8 cellular contexts compared by ENCODE assay signal in genomic region chr6:12010635-12011275, GRCh38. TPM values are rescaled to one million over a fixed set of nuclear protein-coding genes. Genes with fewer than 3 reads are reported as not detected.
A peak's percentile ranks its signal among the peaks of the same experiment; 100 is the strongest.
DNase-seq lines count a peak whose midpoint lies in the region; ATAC-seq and TF ChIP-seq lines count a peak whose summit lies in the region.

No MANE protein-coding gene starts in this region.

- TF ChIP-seq RAD21 in IMR-90 (IDR thresholded peaks at IDR 0.05; ENCODE audit: low read length) = peak; percentile 1; the same call in 1 of the 2 replicates

- intact Hi-C loops in IMR-90 (cut with micrococcal nuclease) (loop anchor here (1.0 to 5.0 kb wide), 10 partner anchors 93 to 426 kb away; no protein-coding TSS in a partner anchor), dorsolateral prefrontal cortex (cut with DNase I) (loop anchor here (5.0 to 10.0 kb wide), 3 partner anchors 144 to 306 kb away; no protein-coding TSS in a partner anchor)

- peak overlapping the region; percentile 91 for H2BK20ac ChIP-seq in IMR-90 (ENCODE audit: low read depth, low read length)

- H2AK5ac ChIP-seq in IMR-90 (ENCODE audit: low read depth, low read length) (peak overlapping the region; percentile 91; the same call in 1 of the 2 replicates), mesendoderm (ENCODE audit: low read length) (no peak overlapping the region)

- peak; percentile 36 for ATAC-seq in GM21723 (IDR thresholded peaks at IDR 0.05; ENCODE audit: unreplicated experiment)
- peak; percentile 2 for ATAC-seq in IMR-90 (ENCODE audit: low read depth)
- ATAC-seq in thoracic aorta (ENCODE audit: insufficient number of reproducible peaks, low FRiP score, low read depth) = peak; percentile 17

- peak; percentile 54 for DNase-seq in NK-92 treated with Interleukin-12 subunit alpha and Interleukin-12 subunit beta, amount 100 ng/mL, for 24 hours (lab: John Stamatoyannopoulos, UW)
- DNase-seq in NK-92 (lab: John Stamatoyannopoulos, UW; ENCODE audit: unreplicated experiment) (no peak), IMR-90 (no peak), SJCRH30 (peak; percentile 68 to 77), dorsolateral prefrontal cortex (peak; percentile 34 to 74 (median 61)), mesendoderm (peak; percentile 91), thoracic aorta (ENCODE audit: low spot score) (peak; percentile 33)

- peaks cover 5% of the 10 kb centered on the region; the same call in 1 of the 2 replicates for H4K20me1 ChIP-seq in IMR-90 (ENCODE audit: insufficient read depth, low read length)

- CTCF ChIA-PET in IMR-90 (lab: Yijun Ruan, JAX) = no interaction called here

- no peaks in the 10 kb centered on the region; the same call in 1 of the 2 replicates for H3K9me1 ChIP-seq in IMR-90 (ENCODE audit: insufficient read depth, low read length)

- H3K4me3 ChIP-seq in IMR-90 (ENCODE audit: insufficient read depth, low read depth, low read length) (peak overlapping the region; percentile 59), SJCRH30 (peak overlapping the region; percentile 67), dorsolateral prefrontal cortex (peak overlapping the region; percentile 47 to 87 (median 75)), mesendoderm (ENCODE audit: low read length) (peak overlapping the region; percentile 15), thoracic aorta (peak overlapping the region; percentile 80)

- H3K56ac ChIP-seq in IMR-90 (ENCODE audit: extremely low read depth, insufficient read depth, low read length) (peak overlapping the region; percentile 99), mesendoderm (ENCODE audit: low read length) (peak overlapping the region; percentile 83)

- H4K91ac ChIP-seq in IMR-90 (ENCODE audit: insufficient read depth, low read depth, low read length) = peak overlapping the region; percentile 93

- H3K18ac ChIP-seq in IMR-90 (ENCODE audit: low read depth, low read length) = peak overlapping the region; percentile 79
- peak overlapping the region; percentile 86 for H3K18ac ChIP-seq in mesendoderm (ENCODE audit: low read length)

- H2AK9ac ChIP-seq in IMR-90 (replicated peaks; ENCODE audit: low read depth, low read length, poor library complexity) = peak overlapping the region; percentile 85

- peak overlapping the region; percentile 86 for H3K14ac ChIP-seq in IMR-90 (replicated peaks; ENCODE audit: low read depth, low read length)

- in situ Hi-C loops in IMR-90 (cut with MboI; ENCODE audit: low sequenced_read_pairs) = loop anchor here (10.0 kb wide), 1 partner anchor 426 kb away; no protein-coding TSS in a partner anchor

- TF ChIP-seq POLR2A in IMR-90 (IDR thresholded peaks at IDR 0.05; ENCODE audit: low read depth, low read length) = peak; percentile 68

- H3K9me3 ChIP-seq in IMR-90 (ENCODE audit: control insufficient read depth, insufficient read depth, low read length) (peaks cover 2% of the 10 kb centered on the region; the same call in 1 of the 2 replicates), SJCRH30 (replicated peaks) (no peaks in the 10 kb centered on the region), thoracic aorta (no peaks in the 10 kb centered on the region)

- TF ChIP-seq CTCF in IMR-90 (conservative IDR thresholded peaks at IDR 0.05; ENCODE audit: low read depth, low read length) = no peak
- TF ChIP-seq CTCF in dorsolateral prefrontal cortex (IDR thresholded peaks at IDR 0.05 in 54 of 56, conservative IDR thresholded peaks at IDR 0.05 in 2 of 56; ENCODE audit: low read depth in 1 of 56, partially characterized antibody in 56 of 56) = peak in 10 of 56 donors; percentile 7 to 34 (median 14)
- TF ChIP-seq CTCF in thoracic aorta (IDR thresholded peaks at IDR 0.05) = no peak

- H3K4me1 ChIP-seq in IMR-90 (ENCODE audit: control insufficient read depth, insufficient read depth, low read length) (no peaks in the 10 kb centered on the region; the same call in 1 of the 2 replicates), SJCRH30 (no peaks in the 10 kb centered on the region), mesendoderm (ENCODE audit: control insufficient read depth, low read depth, low read length) (peaks cover 2% of the 10 kb centered on the region), thoracic aorta (ENCODE audit: control insufficient read depth in 1 of 2, low read depth in 2 of 2) (peaks cover 14 to 32% of the 10 kb centered on the region in 2 donors)

- H2AFZ ChIP-seq in IMR-90 (replicated peaks; ENCODE audit: low read length, poor library complexity) = peak overlapping the region; percentile 91

- H3K36me3 ChIP-seq in IMR-90 (ENCODE audit: control insufficient read depth, insufficient read depth, low read length) (no peaks in the 10 kb centered on the region), SJCRH30 (peaks cover under 1% of the 10 kb centered on the region; the same call in 1 of the 2 replicates), mesendoderm (ENCODE audit: control insufficient read depth, insufficient read depth, low read length) (no peaks in the 10 kb centered on the region), thoracic aorta (no peaks in the 10 kb centered on the region)

- H2BK15ac ChIP-seq in IMR-90 (ENCODE audit: low read depth, low read length) (peak overlapping the region; percentile 97), mesendoderm (replicated peaks; ENCODE audit: low read depth) (peak overlapping the region; percentile 23)

- peak overlapping the region; percentile 84 for H3K4me2 ChIP-seq in IMR-90 (ENCODE audit: low read depth, low read length)
- H3K4me2 ChIP-seq in mesendoderm (ENCODE audit: low read length) = peak overlapping the region; percentile 51

- H3K27ac ChIP-seq in IMR-90 (ENCODE audit: insufficient read depth, low read length) (peak overlapping the region; percentile 88), SJCRH30 (peak overlapping the region; percentile 98), dorsolateral prefrontal cortex (peak overlapping the region in 58 of 59 donors; percentile 13 to 95 (median 87)), mesendoderm (ENCODE audit: low read depth, low read length) (peak overlapping the region; percentile 95), thoracic aorta (peak overlapping the region; percentile 94 to 98)

- peak overlapping the region; percentile 93 for H2BK120ac ChIP-seq in IMR-90 (ENCODE audit: low read depth, low read length)
- H2BK120ac ChIP-seq in mesendoderm (ENCODE audit: low read depth, low read length) = peak overlapping the region; percentile 19

- H3K79me1 ChIP-seq in IMR-90 (ENCODE audit: low read depth in 1 of 2, low read length in 2 of 2) = peaks cover 7 to 33% of the 10 kb centered on the region in 2 experiments; a peak in 3 of 4 replicates
- peaks cover 4% of the 10 kb centered on the region for H3K79me1 ChIP-seq in mesendoderm (ENCODE audit: low read length)

- H2BK5ac ChIP-seq in IMR-90 (ENCODE audit: low read depth, low read length, poor library complexity, severe bottlenecking) (peak overlapping the region; percentile 85), mesendoderm (ENCODE audit: low read length) (peak overlapping the region; percentile 9)

- H3K27me3 ChIP-seq in IMR-90 (ENCODE audit: control insufficient read depth, insufficient read depth, low read length) (no peaks in the 10 kb centered on the region), SJCRH30 (no peaks in the 10 kb centered on the region), dorsolateral prefrontal cortex (no peaks in the 10 kb centered on the region), mesendoderm (ENCODE audit: insufficient read depth, low read length, poor library complexity) (no peaks in the 10 kb centered on the region), thoracic aorta (replicated peaks; ENCODE audit: insufficient read depth) (no peaks in the 10 kb centered on the region)

- dilution Hi-C loops in IMR-90 (cut with HindIII; ENCODE audit: low sequenced_read_pairs, unreplicated experiment) = no loop called here

- 0% methylated on average over 7 of the region's 22 CpGs; no CpG with 5 or more reads in 1 of the 2 experiments for WGBS in IMR-90 (ENCODE audit: extremely low coverage in 2 of 2, insufficient read length in 1 of 2), 2 experiments
- no CpG with 5 or more reads among the region's 22 CpGs for WGBS in mesendoderm (ENCODE audit: extremely low coverage, insufficient coverage, low lambda C conversion rate)

- H4K8ac ChIP-seq in IMR-90 (ENCODE audit: low read depth in 2 of 2, low read length in 2 of 2) (peak overlapping the region; percentile 83 to 94), mesendoderm (ENCODE audit: low read depth, low read length) (peak overlapping the region; percentile 90)

- H3K9ac ChIP-seq in IMR-90 (ENCODE audit: low read depth, low read length) = peak overlapping the region; percentile 81
- peak overlapping the region; percentile 82 for H3K9ac ChIP-seq in mesendoderm (ENCODE audit: low read length)

- H3K23ac ChIP-seq in IMR-90 (ENCODE audit: low read depth, low read length) (peak overlapping the region; percentile 99), mesendoderm (ENCODE audit: low read length) (no peak overlapping the region)

- POLR2A ChIA-PET in IMR-90 (lab: Charles Lee; ENCODE audit: unreplicated experiment) = no interaction called here

- peak overlapping the region; percentile 97 for H3K4ac ChIP-seq in IMR-90 (ENCODE audit: low read depth, low read length)
- H3K4ac ChIP-seq in mesendoderm (ENCODE audit: low read depth, low read length) = peak overlapping the region; percentile 1

- peaks cover 20% of the 10 kb centered on the region for H3K79me2 ChIP-seq in mesendoderm (ENCODE audit: control insufficient read depth, insufficient read depth, low read length)

- BruUV-seq in IMR-90 (replicated peaks; lab: Mats Ljungman, UMichigan) = no TSS peak

- H4K5ac ChIP-seq in IMR-90 (ENCODE audit: low read depth, low read length) = peak overlapping the region; percentile 46
- H4K5ac ChIP-seq in mesendoderm (ENCODE audit: low read length) = no peak overlapping the region

TF ChIP-seq in IMR-90, 13 proteins besides CTCF, POLR2A, EP300 and RAD21:
- TF ChIP-seq CHD1 (IDR thresholded peaks at IDR 0.05; ENCODE audit: low read depth, low read length) (no peak), CEBPB (IDR thresholded peaks at IDR 0.05; ENCODE audit: low read depth, low read length) (0 out of 2 replicates have a peak, but pooled peaks have one; percentile 38), BHLHE40 (IDR thresholded peaks at IDR 0.05; ENCODE audit: low read depth, low read length) (no peak), NFE2L2 (IDR thresholded peaks at IDR 0.05; ENCODE audit: low read depth, low read length) (no peak)
TF ChIP-seq in IMR-90: peak in this region for 1.

RNA-seq across cellular contexts. Expression of gene HIVEP1, which starts 1.4 kb away (rescaled TPM):
- 16.7 and 17.2 TPM in 2 replicates for total RNA-seq in IMR-90 (2012; rRNA removed)
- polyA plus RNA-seq in IMR-90 (2012; rRNA removed) = 13.0 and 14.4 TPM in 2 replicates
- polyA plus RNA-seq in IMR-90 (2012; cell fraction: cytosol; rRNA removed) = 7.3 and 8.8 TPM in 2 replicates
- polyA plus RNA-seq in IMR-90 (2012; cell fraction: nucleus; rRNA removed; ENCODE audit: low replicate concordance) = 32.2 and 33.4 TPM in 2 replicates
- 8.8 and 11.1 TPM in 2 replicates for total RNA-seq in SJCRH30 (2014; rRNA removed; shearing (Covaris generic))
- total RNA-seq in dorsolateral prefrontal cortex = 10 to 100 TPM; 24.9 to 56.3 (median 41.0) TPM
- polyA plus RNA-seq in mesendoderm (2013, experiment 1 of 2) = 7.4 TPM
- polyA plus RNA-seq in mesendoderm (2013, experiment 2 of 2) = 7.5 TPM
- total RNA-seq in thoracic aorta = 10 to 100 TPM; 22.3 to 34.4 TPM

Comparison
In these comparisons a context has a peak if more than half of its experiments do, and no peak if none do; other contexts are left out.
1. DNase-seq: peak in NK-92 treated with Interleukin-12 subunit alpha and Interleukin-12 subunit beta, amount 100 ng/mL, for 24 hours (single experiment), SJCRH30 (2 of 2), dorsolateral prefrontal cortex (10 of 10), mesendoderm (single experiment) and thoracic aorta (single experiment); none in NK-92 (single experiment) and IMR-90 (single experiment).
2. H3K4me3 ChIP-seq: peak in every context shown above with its lines; median percentile 80 in thoracic aorta; 75 in dorsolateral prefrontal cortex; 67 in SJCRH30; 59 in IMR-90; 15 in mesendoderm.
3. Peak in every context shown above with its lines, with median percentiles within 50 percentile points of each other: ATAC-seq and H3K27ac ChIP-seq.